ENCODE assay signal across 21 cellular contexts in the genomic region with DNA sequence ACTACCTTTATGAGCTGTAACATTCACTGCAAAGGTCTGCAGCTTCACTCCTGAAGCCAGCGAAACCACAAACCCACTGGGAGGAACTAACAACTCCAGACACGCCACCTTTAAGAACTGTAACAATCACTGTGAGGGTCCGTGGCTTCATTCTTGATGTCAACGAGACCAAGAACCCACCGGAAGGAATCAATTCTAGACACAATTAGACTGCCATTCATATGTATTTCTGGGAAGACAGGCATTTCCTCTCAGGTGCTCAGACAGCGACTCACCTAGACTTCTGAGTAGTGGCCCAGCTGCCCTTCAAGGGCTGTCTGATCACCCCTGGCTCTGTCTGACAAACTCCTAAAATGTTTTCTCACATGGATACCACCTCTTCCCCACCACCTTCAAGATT.
"Had no signal": no experiment of that assay in that cellular context is flagged by ENCODE, and none has a peak within 500 bp of the region (broad histone marks: within the 10 kb centered on the region; RNA-seq: fewer than 3 reads in every experiment).

No MANE protein-coding gene starts in this region.

- FAIRE-seq: colon, endothelial cell of umbilical vein had no signal

- ATAC-seq: activated CD8-positive, alpha-beta T cell treated with anti-CD3 and anti-CD28 coated beads, Interleukin-2, amount 10 ng/mL, durations not matched to agents 7 days and 5 days; effector memory CD8-positive, alpha-beta T cell; heart right ventricle; right lobe of liver; stimulated activated naive CD8-positive, alpha-beta T cell treated with anti-CD3 and anti-CD28 coated beads, Interleukin-15, amount 100 ng/mL, for 72 hours; T-cell had no signal

- H3K4me3 ChIP-seq: dorsolateral prefrontal cortex, esophagus squamous epithelium, heart right ventricle, right lobe of liver, skin epidermis, tibial artery had no signal

- H3K4me1 ChIP-seq: esophagus squamous epithelium, heart right ventricle, parathyroid adenoma, right lobe of liver, tibial artery had no signal

- H3K79me2 ChIP-seq: parathyroid adenoma had no signal

- H3K36me3 ChIP-seq: brain microvascular endothelial cell, esophagus squamous epithelium, heart right ventricle, right lobe of liver, tibial artery, WERI-Rb-1 had no signal

- H3K27ac ChIP-seq: brain microvascular endothelial cell, dorsolateral prefrontal cortex, esophagus squamous epithelium, heart right ventricle, parathyroid adenoma, right lobe of liver, skin epidermis, tibial artery, WERI-Rb-1 had no signal

- H3K9ac ChIP-seq: parathyroid adenoma had no signal

- H3K9me3 ChIP-seq: esophagus squamous epithelium, heart right ventricle, right lobe of liver, tibial artery had no signal

- H2AFZ ChIP-seq: parathyroid adenoma had no signal

- DNase-seq: activated CD4-positive, alpha-beta T cell treated with anti-CD3 and anti-CD28 coated beads for 1 hour; activated CD4-positive, alpha-beta T cell treated with anti-CD3 and anti-CD28 coated beads, Interleukin-2, amount 50 U/mL, for 1 hour; activated CD8-positive, alpha-beta T cell treated with anti-CD3 and anti-CD28 coated beads, Interleukin-2, amount 10 ng/mL, durations not matched to agents 7 days and 5 days; activated gamma-delta T cell treated with Interleukin-2 at 50 U/mL for 16 hours; activated T-cell treated with anti-CD3 and anti-CD28 coated beads, Interleukin-2, amount 50 U/mL, for 1 hour; anterior cingulate cortex; brain microvascular endothelial cell; dorsolateral prefrontal cortex; effector memory CD8-positive, alpha-beta T cell; esophagus squamous epithelium; heart right ventricle; right lobe of liver; stimulated activated CD4-positive, alpha-beta T cell treated with anti-CD3 and anti-CD28 coated beads, Interleukin-1b, Interleukin-23, amount 100 ng/mL, for 48 hours; stimulated activated naive CD8-positive, alpha-beta T cell treated with anti-CD3 and anti-CD28 coated beads, Interleukin-15, amount 100 ng/mL, for 72 hours; T-cell; tibial artery; WERI-Rb-1 had no signal

- H3K27me3 ChIP-seq: brain microvascular endothelial cell, esophagus squamous epithelium, right lobe of liver, tibial artery had no signal
